ENCODE assay signal across 10 cellular contexts in genomic region chr12:101828463-101829196, GRCh38. TPM values are rescaled to one million over a fixed set of nuclear protein-coding genes. Genes with fewer than 3 reads are reported as not detected.
DNase-seq lines count a peak whose midpoint lies in the region; ATAC-seq, FAIRE-seq and TF ChIP-seq lines count a peak whose summit lies in the region.
"Had no signal": no experiment of that assay in that cellular context is flagged by ENCODE, and none has a peak within 500 bp of the region (broad histone marks: within the 10 kb centered on the region; RNA-seq: fewer than 3 reads in every experiment).

No MANE protein-coding gene starts in this region.

- H3K9me3 ChIP-seq in K562 (replicated peaks; ENCODE audit: control insufficient read depth, insufficient read depth, low read depth, low read length) = no peaks in the 10 kb centered on the region
- H3K9me3 ChIP-seq: testis had no signal

- intact Hi-C loops in K562 (cut with micrococcal nuclease) = no loop called here

- TF ChIP-seq POLR2A in K562 (conservative IDR thresholded peaks at IDR 0.05) = no peak

- POLR2A ChIA-PET in K562 (lab: Yijun Ruan, JAX) = interaction anchor here (0.6 to 7.5 kb wide), 5 partner anchors 7 to 99 kb away, joined by 3 to 41 read pairs (median 3); no protein-coding TSS in a partner anchor

- H4K20me1 ChIP-seq in K562 (replicated peaks; ENCODE audit: control insufficient read depth, insufficient read depth, low read length) = no peaks in the 10 kb centered on the region

- no peak overlapping the region for H3K4me3 ChIP-seq in K562
- H3K4me3 ChIP-seq: testis had no signal

- no peaks in the 10 kb centered on the region for H3K36me3 Mint-ChIP-seq in activated T-cell treated with anti-CD3 and anti-CD28 coated beads, Interleukin-2, amount 50 U/mL, for 4 hours (ENCODE audit: insufficient read depth)
- no peaks in the 10 kb centered on the region for H3K36me3 Mint-ChIP-seq in stimulated activated memory B cell treated with anti-CD40 and anti-IgM and Interleukin-4, amounts not matched to agents 10 μg/mL and 1 μg/mL and 100 μg/mL, for 72 hours

- peaks cover 5% of the 10 kb centered on the region; the same call in 1 of the 3 replicates for H3K36me3 ChIP-seq in K562 (ENCODE audit: control insufficient read depth, insufficient read depth, low read length)

- no peak overlapping the region for H2AFZ ChIP-seq in K562 (ENCODE audit: low read depth, low read length)

- no peak overlapping the region for H3K9ac ChIP-seq in K562 (ENCODE audit: insufficient read depth in 1 of 2, low read depth in 2 of 2, low read length in 2 of 2)

- WGBS in K562 (ENCODE audit: insufficient coverage, low coverage, missing lambda C conversion rate) = 88% methylated on average over 6 of the region's 6 CpGs

- H3K9me1 ChIP-seq in K562 (ENCODE audit: control insufficient read depth, insufficient read depth, low read length) = no peaks in the 10 kb centered on the region

- no peak for TF ChIP-seq CTCF in K562 (IDR thresholded peaks at IDR 0.05 in 2 of 3, conservative IDR thresholded peaks at IDR 0.05 in 1 of 3; ENCODE audit: insufficient read depth in 2 of 3, low read depth in 1 of 3, low read length in 3 of 3)

- no peaks in the 10 kb centered on the region for H3K27me3 Mint-ChIP-seq in activated T-cell treated with anti-CD3 and anti-CD28 coated beads, Interleukin-2, amount 50 U/mL, for 4 hours (ENCODE audit: low read depth)
- H3K27me3 Mint-ChIP-seq in stimulated activated memory B cell treated with anti-CD40 and anti-IgM and Interleukin-4, amounts not matched to agents 10 μg/mL and 1 μg/mL and 100 μg/mL, for 72 hours = no peaks in the 10 kb centered on the region

- peaks cover 58% of the 10 kb centered on the region for H3K79me2 ChIP-seq in K562 (ENCODE audit: control insufficient read depth, insufficient read depth, low read length)

- FAIRE-seq in K562 (lab: Jason Lieb, UNC) = no peak

- no TSS peak for BruUV-seq in K562 (replicated peaks; lab: Mats Ljungman, UMichigan)

- TF ChIP-seq EP300 in K562 (IDR thresholded peaks at IDR 0.05; ENCODE audit: low read length) = no peak

- no peak overlapping the region for H3K4me2 ChIP-seq in K562 (ENCODE audit: insufficient read depth, low read length)

- H3K27me3 ChIP-seq in K562 (ENCODE audit: control insufficient read depth in 2 of 2, insufficient read depth in 2 of 2, low read length in 2 of 2) = no peaks in the 10 kb centered on the region
- H3K27me3 ChIP-seq: testis had no signal

- peak overlapping the region; percentile 93 for H3K27ac Mint-ChIP-seq in stimulated activated memory B cell treated with anti-CD40 and anti-IgM and Interleukin-4, amounts not matched to agents 10 μg/mL and 1 μg/mL and 100 μg/mL, for 72 hours

- no peak for DNase-seq in activated T-cell treated with anti-CD3 and anti-CD28 coated beads, Interleukin-2, amount 50 U/mL, for 4 hours
- DNase-seq in activated T-cell treated with anti-CD3 and anti-CD28 coated beads for 4 hours = no peak
- peak; percentile 47 for DNase-seq in NCI-H2029 treated with DMSO at 0.1 percent for 48 hours (lab: John Stamatoyannopoulos, UW)
- DNase-seq in K562 (ENCODE audit: extremely low read depth in 1 of 4, low spot score in 3 of 4) = peak in 1 of 4 experiments; percentile 12
- DNase-seq in NCI-H446 treated with DMSO at 0.1 percent for 48 hours (lab: John Stamatoyannopoulos, UW) = no peak
- DNase-seq in GM03348 (ENCODE audit: low spot score) = no peak
- DNase-seq: NCI-H187, testis had no signal

- no peaks in the 10 kb centered on the region for H3K9me3 Mint-ChIP-seq in activated T-cell treated with anti-CD3 and anti-CD28 coated beads, Interleukin-2, amount 50 U/mL, for 4 hours
- no peaks in the 10 kb centered on the region for H3K9me3 Mint-ChIP-seq in stimulated activated memory B cell treated with anti-CD40 and anti-IgM and Interleukin-4, amounts not matched to agents 10 μg/mL and 1 μg/mL and 100 μg/mL, for 72 hours

- in situ Hi-C loops in K562 (cut with MboI) = no loop called here

- H3K4me1 ChIP-seq in K562 (replicated peaks in 1 of 2; ENCODE audit: control insufficient read depth in 2 of 2, insufficient read depth in 2 of 2, low read length in 2 of 2) = peaks cover 14 to 50% of the 10 kb centered on the region in 2 experiments

- no peak for TF ChIP-seq RAD21 in K562 (CRISPR knock-in tag; conservative IDR thresholded peaks at IDR 0.05 in 1 of 2, IDR thresholded peaks at IDR 0.05 in 1 of 2)

- peaks cover 56% of the 10 kb centered on the region for H3K4me1 Mint-ChIP-seq in activated T-cell treated with anti-CD3 and anti-CD28 coated beads, Interleukin-2, amount 50 U/mL, for 4 hours (ENCODE audit: low read depth)
- H3K4me1 Mint-ChIP-seq in stimulated activated memory B cell treated with anti-CD40 and anti-IgM and Interleukin-4, amounts not matched to agents 10 μg/mL and 1 μg/mL and 100 μg/mL, for 72 hours = peaks cover 61% of the 10 kb centered on the region

- ATAC-seq in activated T-cell treated with anti-CD3 and anti-CD28 coated beads, Interleukin-2, amount 50 U/mL, for 4 hours = no peak
- no peak for ATAC-seq in K562
- ATAC-seq in stimulated activated memory B cell treated with anti-CD40 and anti-IgM and Interleukin-4, amounts not matched to agents 10 μg/mL and 1 μg/mL and 100 μg/mL, for 72 hours = no peak
- ATAC-seq in HG03520 (IDR thresholded peaks at IDR 0.05; ENCODE audit: unreplicated experiment) = no peak

- H3K27ac ChIP-seq in K562 (ENCODE audit: extremely low read depth, low read depth, low read length) = no peak overlapping the region
- H3K27ac ChIP-seq: testis had no signal

- CTCF ChIA-PET in K562 (lab: Yijun Ruan, JAX; ENCODE audit: low intra/inter-chr PET ratio) = interaction anchor here (0.6 to 0.8 kb wide), 2 partner anchors 34 to 256 kb away, joined by 3 to 5 read pairs; no protein-coding TSS in a partner anchor

- H3K4me3 Mint-ChIP-seq in activated T-cell treated with anti-CD3 and anti-CD28 coated beads, Interleukin-2, amount 50 U/mL, for 4 hours = peak overlapping the region; percentile 97
- H3K4me3 Mint-ChIP-seq in stimulated activated memory B cell treated with anti-CD40 and anti-IgM and Interleukin-4, amounts not matched to agents 10 μg/mL and 1 μg/mL and 100 μg/mL, for 72 hours = peak overlapping the region; percentile 100

TF ChIP-seq in K562, 482 proteins besides CTCF, POLR2A, EP300 and RAD21 (continues in another document):
- TF ChIP-seq TOE1 (IDR thresholded peaks at IDR 0.05; ENCODE audit: borderline replicate concordance) = no peak
- no peak for TF ChIP-seq TOE1 (CRISPR knock-in tag; IDR thresholded peaks at IDR 0.05; ENCODE audit: borderline replicate concordance, low read depth)
- 0 out of 2 replicates have a peak, but pooled peaks have one; percentile 13 for TF ChIP-seq CTBP1 (IDR thresholded peaks at IDR 0.05; ENCODE audit: borderline replicate concordance)
- no peak for TF ChIP-seq GTF2F1 (IDR thresholded peaks at IDR 0.05; ENCODE audit: low read depth, low read length)
- no peak for TF ChIP-seq ZNF507 (tag; conservative IDR thresholded peaks at IDR 0.05)
- peak; percentile 51; the same call in 1 of the 2 replicates for TF ChIP-seq NFE2 (IDR thresholded peaks at IDR 0.05; ENCODE audit: low read depth)
- TF ChIP-seq ZNF644 (tag; IDR thresholded peaks at IDR 0.05; ENCODE audit: low read depth) = no peak
- no peak for TF ChIP-seq CEBPG (CRISPR knock-in tag; IDR thresholded peaks at IDR 0.05)
- TF ChIP-seq CEBPG (tag; conservative IDR thresholded peaks at IDR 0.05 in 1 of 2, IDR thresholded peaks at IDR 0.05 in 1 of 2) = 0 out of 4 replicates have a peak, but pooled peaks of 1 of the 2 experiments have one; percentile 33
- TF ChIP-seq TCF7 (IDR thresholded peaks at IDR 0.05; ENCODE audit: borderline replicate concordance) = no peak

RNA-seq across cellular contexts. Expression of gene GNPTAB, which starts 2.1 kb away (rescaled TPM):
- total RNA-seq in activated T-cell treated with anti-CD3 and anti-CD28 coated beads, Interleukin-2, amount 50 U/mL, for 4 hours = 10 to 100 TPM; 25.3 to 31.9 (median 29.6) TPM
- total RNA-seq in K562 (2011; cell fraction: chromatin; rRNA removed; ENCODE audit: low replicate concordance) = 40.1 and 95.2 TPM in 2 replicates
- total RNA-seq in K562 (2011; cell fraction: nucleolus; rRNA removed) = 19.5 and 22.0 TPM in 2 replicates
- total RNA-seq in K562 (2011; cell fraction: nucleoplasm; rRNA removed) = 60.6 and 98.6 TPM in 2 replicates
- 11.6 and 13.0 TPM in 2 replicates for total RNA-seq in K562 (2014; rRNA removed)
- 19.8 and 21.7 TPM in 2 replicates for total RNA-seq in K562 (2014; rRNA removed; fragmentation: Illumina TruSeq; extraction: Trizol)
- 23.2 and 23.3 TPM in 2 replicates for total RNA-seq in K562 (2015; rRNA removed; fragmentation: Illumina TruSeq; extraction: Trizol)
- total RNA-seq in K562 (2021) = 19.3 and 20.4 TPM in 2 replicates
- polyA plus RNA-seq in K562 (2011; rRNA removed) = 16.3 and 23.2 TPM in 2 replicates
- 5.1 and 11.1 TPM in 2 replicates for polyA plus RNA-seq in K562 (2011; cell fraction: cytosol; rRNA removed)
- 12.5 and 13.7 TPM in 2 replicates for polyA plus RNA-seq in K562 (2011; cell fraction: nucleus; rRNA removed)
- polyA plus RNA-seq in K562 (2012) = 15.6 and 18.6 TPM in 2 replicates
- polyA plus RNA-seq in K562 (2014; fragmentation: Illumina TruSeq; extraction: Trizol) = 15.3 and 19.3 TPM in 2 replicates
- 1 to 10 TPM; 5.9 to 6.5 TPM for polyA plus RNA-seq in K562 (2014; fragmentation: Nextera tagmentation; extraction: Ambion mirVana)
- 11.6 and 12.8 TPM in 2 replicates for polyA plus RNA-seq in K562 (2014; rRNA removed)
- polyA minus RNA-seq in K562 (2011; rRNA and poly(A)+ RNA removed) = 44.5 and 49.5 TPM in 2 replicates
- polyA minus RNA-seq in K562 (2011; cell fraction: cytosol; rRNA and poly(A)+ RNA removed) = 12.1 and 14.2 TPM in 2 replicates
- polyA minus RNA-seq in K562 (2011; cell fraction: nucleus; rRNA and poly(A)+ RNA removed) = 18.2 and 24.9 TPM in 2 replicates

RNA-seq across cellular contexts. Expression of gene DRAM1, which starts 48.8 kb away (rescaled TPM):
- total RNA-seq in activated T-cell treated with anti-CD3 and anti-CD28 coated beads, Interleukin-2, amount 50 U/mL, for 4 hours = 1 to 10 TPM; 1.7 to 3.4 (median 3.1) TPM
- 4.1 and 12.3 TPM in 2 replicates for total RNA-seq in K562 (2011; cell fraction: chromatin; rRNA removed; ENCODE audit: low replicate concordance)
- total RNA-seq in K562 (2011; cell fraction: nucleolus; rRNA removed) = 1.8 and 4.9 TPM in 2 replicates
- 3.2 and 8.5 TPM in 2 replicates for total RNA-seq in K562 (2011; cell fraction: nucleoplasm; rRNA removed)
- 1.4 and 2.1 TPM in 2 replicates for total RNA-seq in K562 (2014; rRNA removed)
- total RNA-seq in K562 (2014; rRNA removed; fragmentation: Illumina TruSeq; extraction: Trizol) = 4.2 and 4.3 TPM in 2 replicates
- total RNA-seq in K562 (2015; rRNA removed; fragmentation: Illumina TruSeq; extraction: Trizol) = 2.7 TPM in 2 replicates
- total RNA-seq in K562 (2021) = 2.9 and 4.2 TPM in 2 replicates
- polyA plus RNA-seq in K562 (2011; rRNA removed) = 1.3 and 2.7 TPM in 2 replicates
- polyA plus RNA-seq in K562 (2011; cell fraction: cytosol; rRNA removed) = 1.2 and 2.0 TPM in 2 replicates
- polyA plus RNA-seq in K562 (2011; cell fraction: nucleus; rRNA removed) = 0.27 and 0.58 TPM in 2 replicates
- polyA plus RNA-seq in K562 (2012) = 3.1 and 5.9 TPM in 2 replicates
- polyA plus RNA-seq in K562 (2014; fragmentation: Illumina TruSeq; extraction: Trizol) = 2.9 and 3.3 TPM in 2 replicates
- polyA plus RNA-seq in K562 (2014; fragmentation: Nextera tagmentation; extraction: Ambion mirVana) = 1 to 10 TPM; 1.5 to 2.0 TPM
- 2.2 and 2.7 TPM in 2 replicates for polyA plus RNA-seq in K562 (2014; rRNA removed)
- polyA minus RNA-seq in K562 (2011; rRNA and poly(A)+ RNA removed) = 1.7 and 4.0 TPM in 2 replicates
- 0.64 and 3.0 TPM in 2 replicates for polyA minus RNA-seq in K562 (2011; cell fraction: cytosol; rRNA and poly(A)+ RNA removed)
- polyA minus RNA-seq in K562 (2011; cell fraction: nucleus; rRNA and poly(A)+ RNA removed) = 0.22 and 2.4 TPM in 2 replicates
